ENCODE assay signal across 1 cellular context in genomic region chr2:86625096-86625495, GRCh38.
TF ChIP-seq lines count a peak whose summit lies in the region.

No MANE protein-coding gene starts in this region.

TF ChIP-seq in HCT116, 20 proteins besides CTCF, POLR2A, EP300 and RAD21 (continued from another document):
- no peak for TF ChIP-seq ATF3 (IDR thresholded peaks at IDR 0.05)
- no peak for TF ChIP-seq EZH2 (IDR thresholded peaks at IDR 0.05)
- no peak for TF ChIP-seq SIN3A (IDR thresholded peaks at IDR 0.05; ENCODE audit: low read depth)
- TF ChIP-seq ZNF274 (IDR thresholded peaks at IDR 0.05; ENCODE audit: low read depth, low read length) = no peak
- no peak for TF ChIP-seq TCF7L2 (IDR thresholded peaks at IDR 0.05; ENCODE audit: borderline replicate concordance, extremely low read depth, insufficient read depth, insufficient read length)
- TF ChIP-seq ZFX (IDR thresholded peaks at IDR 0.05) = no peak
- TF ChIP-seq ELF1 (IDR thresholded peaks at IDR 0.05; ENCODE audit: borderline replicate concordance, low read depth) = no peak
- no peak for TF ChIP-seq ZBTB33 (IDR thresholded peaks at IDR 0.05; ENCODE audit: extremely low read depth, insufficient replicate concordance, low read length)
